ENCODE assay signal across 19 cellular contexts in the genomic region with DNA sequence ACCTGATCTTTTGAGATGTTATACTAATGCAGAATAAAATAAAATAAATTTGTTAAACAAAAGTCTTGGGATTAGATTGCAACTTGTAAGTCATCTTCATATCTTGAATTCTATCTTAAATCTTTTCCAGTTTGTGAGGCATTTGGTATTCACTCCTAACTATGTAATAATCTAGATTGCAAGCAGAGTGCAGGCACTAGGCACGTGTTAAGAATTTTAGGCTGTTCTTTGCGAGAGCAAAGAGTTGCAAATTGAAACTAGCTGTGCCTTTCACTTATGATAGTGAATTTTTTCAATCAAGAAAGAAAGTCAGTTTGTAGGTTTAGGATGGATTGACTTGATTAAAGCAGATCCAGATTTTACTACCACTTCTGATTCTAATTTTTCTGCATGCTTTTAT.
A peak's percentile ranks its signal among the peaks of the same experiment; 100 is the strongest.
DNase-seq lines count a peak whose midpoint lies in the region; ATAC-seq, FAIRE-seq and TF ChIP-seq lines count a peak whose summit lies in the region.
"Had no signal": no experiment of that assay in that cellular context is flagged by ENCODE, and none has a peak within 500 bp of the region (broad histone marks: within the 10 kb centered on the region; RNA-seq: fewer than 3 reads in every experiment).

No MANE protein-coding gene starts in this region.

- H3K4me1 ChIP-seq in ACC112 (ENCODE audit: control insufficient read depth, insufficient read depth, low read length, unreplicated experiment) (peaks cover 20% of the 10 kb centered on the region), left ventricle myocardium inferior (peaks cover 5% of the 10 kb centered on the region), gastrocnemius medialis (no peaks in the 10 kb centered on the region), thyroid gland (no peaks in the 10 kb centered on the region)
- H3K4me1 ChIP-seq: BE2C, HAP-1 had no signal

- no peak for TF ChIP-seq CTCF in left ventricle myocardium inferior (IDR thresholded peaks at IDR 0.05; ENCODE audit: borderline replicate concordance)
- TF ChIP-seq CTCF in gastrocnemius medialis (IDR thresholded peaks at IDR 0.05 in 4 of 5, conservative IDR thresholded peaks at IDR 0.05 in 1 of 5), result no peak
- no peak for TF ChIP-seq CTCF in thyroid gland (IDR thresholded peaks at IDR 0.05)

- intact Hi-C loops in left ventricle myocardium inferior (cut with micrococcal nuclease) (no loop called here), gastrocnemius medialis (cut with DNase I; ENCODE audit: low total_unique reads) (no loop called here), thyroid gland (cut with DNase I) (no loop called here)

- TF ChIP-seq POLR2A in gastrocnemius medialis (IDR thresholded peaks at IDR 0.05) (no peak), thyroid gland (IDR thresholded peaks at IDR 0.05) (no peak)

- no peaks in the 10 kb centered on the region for H3K9me3 ChIP-seq in left ventricle myocardium inferior (replicated peaks)
- no peaks in the 10 kb centered on the region for H3K9me3 ChIP-seq in gastrocnemius medialis
- no peaks in the 10 kb centered on the region for H3K9me3 ChIP-seq in thyroid gland
- H3K9me3 ChIP-seq: BE2C, HAP-1 had no signal

- H3K36me3 ChIP-seq in ACC112 (ENCODE audit: insufficient read depth, low read length), result no peaks in the 10 kb centered on the region
- H3K36me3 ChIP-seq in left ventricle myocardium inferior, result no peaks in the 10 kb centered on the region
- no peaks in the 10 kb centered on the region for H3K36me3 ChIP-seq in gastrocnemius medialis
- H3K36me3 ChIP-seq in thyroid gland, result no peaks in the 10 kb centered on the region
- H3K36me3 ChIP-seq: BE2C, HAP-1 had no signal

- peak; percentile 48 for FAIRE-seq in endometrium (lab: Jason Lieb, UNC)
- FAIRE-seq: D721Med, G401.6, GM12891, H1 had no signal

- H3K27ac ChIP-seq in ACC112 (ENCODE audit: low read depth, low read length) (no peak overlapping the region), left ventricle myocardium inferior (replicated peaks) (peak overlapping the region; percentile 74), gastrocnemius medialis (peak overlapping the region; percentile 13 to 55 (median 40)), thyroid gland (no peak overlapping the region)
- H3K27ac ChIP-seq: C4-2B, HL-60 had no signal

- H3K27me3 ChIP-seq in ACC112 (ENCODE audit: insufficient read depth, low read length), result no peaks in the 10 kb centered on the region
- no peaks in the 10 kb centered on the region for H3K27me3 ChIP-seq in left ventricle myocardium inferior (ENCODE audit: low read depth)
- no peaks in the 10 kb centered on the region for H3K27me3 ChIP-seq in gastrocnemius medialis
- H3K27me3 ChIP-seq in thyroid gland, result no peaks in the 10 kb centered on the region
- H3K27me3 ChIP-seq: BE2C had no signal

- in situ Hi-C loops in gastrocnemius medialis (cut with MboI; ENCODE audit: low sequenced_read_pairs in 4 of 4), result no loop called here

- H3K4me3 ChIP-seq in ACC112 (ENCODE audit: low read depth, low read length) (no peak overlapping the region), left ventricle myocardium inferior (no peak overlapping the region), gastrocnemius medialis (no peak overlapping the region), thyroid gland (replicated peaks in 1 of 3) (no peak overlapping the region)
- H3K4me3 ChIP-seq: HAP-1 had no signal

- H3K79me2 ChIP-seq in ACC112 (ENCODE audit: control insufficient read depth, insufficient read depth, low read length, unreplicated experiment), result no peaks in the 10 kb centered on the region

- H2AFZ ChIP-seq in ACC112 (ENCODE audit: low read length, unreplicated experiment), result peak overlapping the region; percentile 90

- 73 to 84% methylated on average over 2 of the region's 2 CpGs for WGBS in thyroid gland, 2 donors

- no peak for ATAC-seq in gastrocnemius medialis
- no peak for ATAC-seq in GM19463 (IDR thresholded peaks at IDR 0.05; ENCODE audit: unreplicated experiment)

- DNase-seq in left ventricle myocardium inferior, result no peak
- DNase-seq in gastrocnemius medialis, result no peak
- no peak for DNase-seq in thyroid gland
- no peak for DNase-seq in SIG-M5 treated with dmso at 0.1 percent for 504 hours (lab: John Stamatoyannopoulos, UW; ENCODE audit: unreplicated experiment)
- DNase-seq: BE2C; CD4-positive, alpha-beta memory T cell; DMS153; DMS79 treated with DMSO at 0.1 percent for 48 hours; EL had no signal

Comparison
In these comparisons a context has a peak if more than half of its experiments do, and no peak if none do; other contexts are left out.
1. H3K27ac ChIP-seq: peak in left ventricle myocardium inferior (single experiment) and gastrocnemius medialis (4 of 4); none in ACC112 (single experiment) and thyroid gland (0 of 3).